ENCODE assay signal across 7 cellular contexts in the genomic region with DNA sequence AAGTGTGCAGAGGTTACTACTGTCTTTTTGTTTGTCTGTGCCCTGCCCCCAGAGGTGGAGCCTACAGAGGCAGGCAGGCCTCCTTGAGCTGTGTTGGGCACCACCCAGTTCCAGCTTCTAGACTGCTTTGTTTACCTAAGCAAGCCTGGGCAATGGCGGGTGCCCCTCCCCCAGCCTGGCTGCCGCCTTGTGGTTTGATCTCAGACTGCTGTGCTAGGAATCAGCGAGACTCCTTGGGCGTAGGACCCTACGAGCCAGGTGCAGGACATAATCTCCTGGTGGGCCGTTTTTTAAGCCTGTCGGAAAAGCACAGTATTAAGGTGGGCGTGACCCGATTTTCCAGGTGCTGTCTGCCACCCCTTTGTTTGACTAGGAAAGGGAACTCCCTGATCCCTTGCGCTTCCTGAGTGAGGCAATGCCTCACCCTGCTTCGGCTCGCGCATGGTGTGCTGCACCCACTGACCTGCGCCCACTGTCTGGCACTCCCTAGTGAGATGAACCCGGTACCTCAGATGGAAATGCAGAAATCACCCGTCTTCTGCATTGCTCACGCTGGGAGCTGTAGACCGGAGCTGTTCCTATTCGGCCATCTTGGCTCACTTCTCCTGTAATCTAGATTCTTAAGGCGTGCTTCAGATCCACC.
A peak's percentile ranks its signal among the peaks of the same experiment; 100 is the strongest.
DNase-seq lines count a peak whose midpoint lies in the region; ATAC-seq and TF ChIP-seq lines count a peak whose summit lies in the region.
"Not testable (repeated sequence)": the region's sequence is repeated elsewhere in the genome, so short reads cannot be mapped to it uniquely, and the experiment has no call there.

No MANE protein-coding gene starts in this region.

- not testable (repeated sequence) for H3K9me3 ChIP-seq in PC-3 (ENCODE audit: low read length)

- H2AFZ ChIP-seq in GM23338; PC-3 (ENCODE audit: low read length): not testable (repeated sequence)

- H4K20me1 ChIP-seq in GM23338 (replicated peaks; ENCODE audit: insufficient read depth); PC-3 (ENCODE audit: low read length): not testable (repeated sequence)

- intact Hi-C loops in PC-3 (cut with micrococcal nuclease); left colon (cut with DNase I, micrococcal nuclease): not testable (repeated sequence)

- peaks cover 21% of the 10 kb centered on the region for H3K9me3 Mint-ChIP-seq in GM23338
- H3K9me3 Mint-ChIP-seq in WTC11: peaks cover 34% of the 10 kb centered on the region

- H3K4me1 Mint-ChIP-seq in GM23338, WTC11: not testable (repeated sequence)

- not testable (repeated sequence) for H3K4me2 ChIP-seq in GM23338; PC-3 (ENCODE audit: low read length)

- not testable (repeated sequence) for ATAC-seq in GM23338, PC-3, WTC11
- ATAC-seq in left colon: peak; percentile 57

- POLR2A ChIA-PET in PC-3 (lab: Charles Lee; ENCODE audit: unreplicated experiment); WTC11 (lab: Charles Lee): not testable (repeated sequence)

- not testable (repeated sequence) for H3K27me3 ChIP-seq in GM23338 (ENCODE audit: insufficient read depth); PC-3 (ENCODE audit: low read length)

- not testable (repeated sequence) for H3K9me2 ChIP-seq in GM23338 (ENCODE audit: insufficient read depth); PC-3 (replicated peaks; ENCODE audit: low read length)

- DNase-seq in COLO668 (lab: John Stamatoyannopoulos, UW; ENCODE audit: unreplicated experiment) (peak; percentile 26), GM23338 (ENCODE audit: low spot score) (peak; percentile 2), NCI-H1417 (lab: John Stamatoyannopoulos, UW) (peak in 2 of 3 experiments; percentile 2 to 25), NCI-H526 (lab: John Stamatoyannopoulos, UW) (peak; percentile 7 to 44), PC-3 (peak; percentile 2), WTC11 (ENCODE audit: low spot score) (peak; percentile 26), left colon (peak; percentile 81 to 86)

- not testable (repeated sequence) for H3K4me1 ChIP-seq in GM23338 (ENCODE audit: insufficient read depth); PC-3 (ENCODE audit: insufficient read depth, low read length)

- not testable (repeated sequence) for H3K4me3 ChIP-seq in GM23338; PC-3 (ENCODE audit: low read length)

- not testable (repeated sequence) for H3K27me3 Mint-ChIP-seq in GM23338 (ENCODE audit: insufficient read depth, low read depth, poor library complexity); WTC11 (ENCODE audit: low read depth)

- not testable (repeated sequence) for H3K9ac ChIP-seq in PC-3 (ENCODE audit: low read length)

- BruUV-seq in PC-3 (replicated peaks; lab: Mats Ljungman, UMichigan): not testable (repeated sequence)

- TF ChIP-seq CTCF in GM23338 (conservative IDR thresholded peaks at IDR 0.05; ENCODE audit: low read depth in 2 of 2); PC-3 (conservative IDR thresholded peaks at IDR 0.05; ENCODE audit: low read depth, low read length); WTC11 (IDR thresholded peaks at IDR 0.05): not testable (repeated sequence)

- H3K4me3 Mint-ChIP-seq in GM23338, WTC11: not testable (repeated sequence)

- H3K27ac Mint-ChIP-seq in GM23338, WTC11: not testable (repeated sequence)

- not testable (repeated sequence) for H3F3A ChIP-seq in GM23338 (replicated peaks; ENCODE audit: low read depth); PC-3 (ENCODE audit: low read length, unreplicated experiment)

- H3K36me3 ChIP-seq in GM23338 (ENCODE audit: insufficient read depth); PC-3 (ENCODE audit: low read depth, low read length): not testable (repeated sequence)

- not testable (repeated sequence) for H3K79me2 ChIP-seq in GM23338 (replicated peaks; ENCODE audit: insufficient read depth); PC-3 (ENCODE audit: low read length)

- CTCF ChIA-PET in PC-3 (lab: Charles Lee); WTC11 (lab: Charles Lee): not testable (repeated sequence)

- H3K36me3 Mint-ChIP-seq in GM23338 (ENCODE audit: low read depth): peaks cover 12% of the 10 kb centered on the region
- peaks cover 34% of the 10 kb centered on the region for H3K36me3 Mint-ChIP-seq in WTC11

- not testable (repeated sequence) for H3K27ac ChIP-seq in GM23338 (ENCODE audit: low read depth); PC-3 (ENCODE audit: low read length)

Comparison
In these comparisons a context has a peak if more than half of its experiments do, and no peak if none do; other contexts are left out.
1. DNase-seq: peak in every context shown above with its lines; median percentile 84 in left colon; 26 in COLO668; 26 in WTC11; 26 in NCI-H526; 14 in NCI-H1417; 2 in GM23338; 2 in PC-3.